ENCODE assay signal across 17 cellular contexts in the genomic region with DNA sequence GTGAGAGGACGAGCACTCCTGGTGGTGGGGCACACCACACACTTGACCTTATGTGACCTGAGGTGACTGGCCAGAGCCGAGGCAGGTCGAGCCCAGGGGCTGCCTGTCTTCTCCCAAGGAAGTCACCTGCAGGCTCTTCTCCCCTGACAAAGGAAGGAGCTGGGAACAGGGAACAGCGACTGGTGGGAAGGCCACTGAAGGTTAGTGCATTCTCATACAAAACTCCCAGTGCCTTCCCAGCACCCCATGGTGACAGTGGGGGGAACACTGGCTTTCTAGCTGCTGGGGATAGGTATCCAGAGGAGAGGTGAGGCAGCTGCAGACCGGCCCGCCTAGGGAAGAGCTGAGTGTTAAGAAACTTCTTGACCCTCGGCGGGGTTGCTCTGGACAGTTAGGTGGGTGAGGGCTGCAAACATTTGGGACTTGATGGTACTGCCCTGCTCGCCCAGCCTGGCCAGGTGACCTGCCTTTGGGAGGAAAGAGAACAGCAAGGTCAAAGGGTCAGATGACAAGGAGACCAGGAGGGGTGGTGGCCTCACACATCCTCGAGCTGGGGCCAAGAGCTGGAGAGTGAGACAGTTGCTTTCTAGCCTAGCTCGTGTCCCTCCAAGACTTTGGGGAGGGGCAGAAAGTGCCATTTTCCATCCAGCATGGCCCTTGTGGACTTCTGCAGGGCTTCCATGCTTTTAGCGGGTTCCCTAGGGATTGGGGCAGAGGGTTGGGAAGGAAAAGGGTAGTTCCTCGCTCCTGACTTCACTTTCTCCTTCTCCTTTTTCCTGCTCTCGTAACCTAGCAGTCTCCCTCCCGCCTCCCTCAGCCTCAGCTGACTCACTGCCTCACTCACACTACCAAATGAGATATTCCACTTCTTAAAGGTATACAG. TPM values are rescaled to one million over a fixed set of nuclear protein-coding genes. Genes with fewer than 3 reads are reported as not detected.
A peak's percentile ranks its signal among the peaks of the same experiment; 100 is the strongest.
DNase-seq lines count a peak whose midpoint lies in the region; ATAC-seq and TF ChIP-seq lines count a peak whose summit lies in the region.
"Had no signal": no experiment of that assay in that cellular context is flagged by ENCODE, and none has a peak within 500 bp of the region (broad histone marks: within the 10 kb centered on the region; RNA-seq: fewer than 3 reads in every experiment).

No MANE protein-coding gene starts in this region.

- no peak overlapping the region for H4K91ac ChIP-seq in neuronal stem cell (ENCODE audit: low read depth, low read length, poor library complexity)

- ATAC-seq in foreskin keratinocyte, result peak; percentile 56
- no peak for ATAC-seq in HG02981 (IDR thresholded peaks at IDR 0.05; ENCODE audit: unreplicated experiment)
- ATAC-seq in HG03469 (IDR thresholded peaks at IDR 0.05; ENCODE audit: unreplicated experiment), result no peak
- ATAC-seq: body of pancreas; stimulated activated effector memory CD8-positive, alpha-beta T cell treated with anti-CD3 and anti-CD28 coated beads, Interleukin-12 subunit alpha, Interleukin-12 subunit beta, amount 100 ng/mL, for 72 hours had no signal

- H3K4ac ChIP-seq in neuronal stem cell (ENCODE audit: low read length), result no peak overlapping the region

- H3K9me3 ChIP-seq in neuronal stem cell (replicated peaks in 1 of 2; ENCODE audit: control insufficient read depth in 2 of 2, insufficient read depth in 1 of 2, low read depth in 1 of 2, low read length in 2 of 2) (no peaks in the 10 kb centered on the region), BE2C (no peaks in the 10 kb centered on the region)
- H3K9me3 ChIP-seq: body of pancreas, tibial artery had no signal

- no peak overlapping the region for H3K23ac ChIP-seq in neuronal stem cell (ENCODE audit: low read depth, low read length, poor library complexity)

- no peak overlapping the region for H2BK5ac ChIP-seq in neuronal stem cell (ENCODE audit: low read length)

- no peak overlapping the region for H3K14ac ChIP-seq in neuronal stem cell (ENCODE audit: low read length)

- H3K4me3 ChIP-seq in neuronal stem cell (ENCODE audit: low read length in 2 of 2) (no peak overlapping the region), BE2C (ENCODE audit: low read depth, low read length) (no peak overlapping the region; the same call in 1 of the 2 replicates)
- H3K4me3 ChIP-seq: body of pancreas, tibial artery had no signal

- H3K4me2 ChIP-seq in neuronal stem cell (ENCODE audit: insufficient read depth, low read length, poor library complexity, severe bottlenecking), result peak overlapping the region; percentile 25

- no CpG with 5 or more reads among the region's 15 CpGs for WGBS in neuronal stem cell (ENCODE audit: extremely low coverage in 2 of 2, insufficient read length in 2 of 2, insufficient replicate concordance in 1 of 2), 2 donors

- DNase-seq in DMS 273 (lab: John Stamatoyannopoulos, UW; ENCODE audit: unreplicated experiment) (peak; percentile 46), DMS 273 treated with DMSO at 0.1 percent for 48 hours (lab: John Stamatoyannopoulos, UW) (no peak), M059J (ENCODE audit: low read depth) (peak; percentile 15), foreskin keratinocyte (no peak), neuronal stem cell (ENCODE audit: low spot score) (no peak), BE2C (no peak)
- DNase-seq: activated CD4-positive, alpha-beta T cell treated with anti-CD3 and anti-CD28 coated beads, Interleukin-2, amount 50 U/mL, for 1 hour; activated naive CD4-positive, alpha-beta T cell treated with anti-CD3 and anti-CD28 coated beads, Interleukin-2, amount 50 U/mL, for 16 hours; activated T-cell treated with anti-CD3 and anti-CD28 coated beads, Interleukin-2, amount 50 U/mL, for 1 hour; body of pancreas; NCI-H187 treated with DMSO at 0.1 percent for 48 hours; tibial artery had no signal

- no peak overlapping the region for H3K27ac ChIP-seq in foreskin keratinocyte
- no peak overlapping the region for H3K27ac ChIP-seq in neuronal stem cell (replicated peaks; ENCODE audit: low read length)
- H3K27ac ChIP-seq: 22Rv1, body of pancreas, dorsolateral prefrontal cortex, tibial artery had no signal

- H2AFZ ChIP-seq in neuronal stem cell (ENCODE audit: low read length), result no peak overlapping the region

- H3K79me1 ChIP-seq in neuronal stem cell (ENCODE audit: low read depth, low read length), result no peaks in the 10 kb centered on the region

- H3K4me1 ChIP-seq in foreskin keratinocyte (no peaks in the 10 kb centered on the region), neuronal stem cell (ENCODE audit: control insufficient read depth in 2 of 2, insufficient read depth in 1 of 2, low read depth in 1 of 2, low read length in 2 of 2) (peaks cover 0 to 9% of the 10 kb centered on the region in 2 donors), BE2C (no peaks in the 10 kb centered on the region)

- H2AK5ac ChIP-seq in neuronal stem cell (ENCODE audit: low read depth, low read length), result no peak overlapping the region

- H2BK15ac ChIP-seq in neuronal stem cell (ENCODE audit: low read length), result no peak overlapping the region

- H3K9ac ChIP-seq in neuronal stem cell (ENCODE audit: low read depth, low read length, poor library complexity), result no peak overlapping the region

- TF ChIP-seq CTCF in foreskin keratinocyte (conservative IDR thresholded peaks at IDR 0.05) (no peak), BE2C (IDR thresholded peaks at IDR 0.05; ENCODE audit: low read depth, low read length) (no peak)

- H4K8ac ChIP-seq in neuronal stem cell (ENCODE audit: low read depth, low read length), result no peak overlapping the region

- no peak overlapping the region for H3K18ac ChIP-seq in neuronal stem cell (ENCODE audit: low read length)

- H3K36me3 ChIP-seq in neuronal stem cell (replicated peaks in 1 of 2; ENCODE audit: control insufficient read depth in 2 of 2, insufficient read depth in 2 of 2, low read length in 2 of 2) (no peaks in the 10 kb centered on the region), BE2C (no peaks in the 10 kb centered on the region)
- H3K36me3 ChIP-seq: tibial artery had no signal

- H2BK12ac ChIP-seq in neuronal stem cell (ENCODE audit: low read length), result no peak overlapping the region

- H2BK120ac ChIP-seq in neuronal stem cell (ENCODE audit: low read depth, low read length), result no peak overlapping the region

- H3K27me3 ChIP-seq in foreskin keratinocyte, result peaks cover 12% of the 10 kb centered on the region
- peaks cover 0 to 4% (median 4%) of the 10 kb centered on the region in 3 experiments for H3K27me3 ChIP-seq in neuronal stem cell (ENCODE audit: control insufficient read depth in 3 of 3, insufficient read depth in 3 of 3, low read depth in 1 of 3, low read length in 3 of 3)
- H3K27me3 ChIP-seq in BE2C, result no peaks in the 10 kb centered on the region
- H3K27me3 ChIP-seq: body of pancreas had no signal

RNA-seq across cellular contexts. Expression of gene NALF2, which starts 2.7 kb away (rescaled TPM):
- total RNA-seq in M059J (2014; rRNA removed; shearing (Covaris generic)), result not detected in 2 replicates
- 0.95 and 2.0 TPM in 2 replicates for total RNA-seq in foreskin keratinocyte
- 0.69 and 1.6 TPM in 2 replicates for polyA plus RNA-seq in foreskin keratinocyte
- 4.4 TPM for polyA plus RNA-seq in neuronal stem cell (2013, experiment 1 of 2)
- polyA plus RNA-seq in neuronal stem cell (2013, experiment 2 of 2), result 4.5 TPM
- 8.4 TPM for polyA plus RNA-seq in BE2C (2012; ENCODE audit: insufficient read depth, insufficient read length, low read depth)

Comparison
In these comparisons a context has a peak if more than half of its experiments do, and no peak if none do; other contexts are left out.
1. DNase-seq: peak in DMS 273 (single experiment) and M059J (single experiment); none in DMS 273 treated with DMSO at 0.1 percent for 48 hours (single experiment), foreskin keratinocyte (0 of 2), neuronal stem cell (single experiment) and BE2C (single experiment).